Comparison of ENCODE assay signal across 12 cellular contexts in the genomic region with DNA sequence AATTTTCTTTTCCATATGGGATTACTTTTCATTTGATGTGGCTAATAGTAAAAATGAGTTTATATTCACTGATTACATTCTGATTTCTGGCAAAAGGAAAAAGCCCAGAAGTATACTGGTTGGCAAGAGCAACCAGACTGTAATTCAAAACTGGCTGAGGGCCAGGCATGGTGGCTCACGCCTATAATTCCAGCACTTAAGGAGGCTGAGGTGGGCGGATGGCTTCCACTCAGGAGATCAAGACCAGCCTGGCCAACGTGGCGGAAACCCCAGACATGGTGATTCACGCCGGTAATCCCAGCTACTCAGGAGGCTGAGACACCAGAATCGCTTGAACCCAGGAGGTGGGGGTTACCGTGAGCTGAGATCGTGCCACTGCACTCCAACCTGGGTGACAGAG. TPM values are rescaled to one million over a fixed set of nuclear protein-coding genes. Genes with fewer than 3 reads are reported as not detected.
DNase-seq lines count a peak whose midpoint lies in the region; ATAC-seq and TF ChIP-seq lines count a peak whose summit lies in the region.
"Had no signal": no experiment of that assay in that cellular context is flagged by ENCODE, and none has a peak within 500 bp of the region (broad histone marks: within the 10 kb centered on the region; RNA-seq: fewer than 3 reads in every experiment).

No MANE protein-coding gene starts in this region.

- no peak overlapping the region for H3K4me3 ChIP-seq in PC-3 (ENCODE audit: low read length)
- H3K4me3 ChIP-seq: A549 had no signal

- H3K27ac ChIP-seq in PC-3 (ENCODE audit: low read length) (no peak overlapping the region), epithelial cell of prostate (no peak overlapping the region)
- H3K27ac ChIP-seq: A549, brain microvascular endothelial cell had no signal

- peak; percentile 26 for DNase-seq in NCI-H345 (lab: John Stamatoyannopoulos, UW)
- DNase-seq in NCI-H345 treated with DMSO at 0.1 percent for 48 hours (lab: John Stamatoyannopoulos, UW; ENCODE audit: unreplicated experiment): no peak
- DNase-seq in PC-3: peak; percentile 37
- DNase-seq in epithelial cell of prostate (ENCODE audit: low read depth, low spot score): peak; percentile 48
- DNase-seq in stromal cell of bone marrow (ENCODE audit: low read depth): peak; percentile 35
- DNase-seq in effector CD4-positive, alpha-beta T cell: no peak
- DNase-seq: activated CD4-positive, alpha-beta T cell treated with anti-CD3 and anti-CD28 coated beads for 4 hours; brain microvascular endothelial cell; T-helper 1 cell had no signal

- CTCF ChIA-PET in PC-3 (lab: Charles Lee): no interaction called here

- H3K4me2 ChIP-seq in PC-3 (ENCODE audit: low read length): no peak overlapping the region
- H3K4me2 ChIP-seq: A549 had no signal

- no peaks in the 10 kb centered on the region for H3K36me3 ChIP-seq in PC-3 (ENCODE audit: low read depth, low read length)
- H3K36me3 ChIP-seq: brain microvascular endothelial cell had no signal

- H3K9me2 ChIP-seq in PC-3 (replicated peaks; ENCODE audit: low read length): no peaks in the 10 kb centered on the region

- H3K4me1 ChIP-seq in PC-3 (ENCODE audit: insufficient read depth, low read length): no peaks in the 10 kb centered on the region
- H3K4me1 ChIP-seq: A549 had no signal

- no peaks in the 10 kb centered on the region for H3K9me3 ChIP-seq in PC-3 (ENCODE audit: low read length)
- H3K9me3 ChIP-seq: A549 had no signal

- no peak overlapping the region for H2AFZ ChIP-seq in PC-3 (ENCODE audit: low read length)

- no peak overlapping the region for H3K9ac ChIP-seq in PC-3 (ENCODE audit: low read length)

- no peaks in the 10 kb centered on the region for H3F3A ChIP-seq in PC-3 (ENCODE audit: low read length, unreplicated experiment)

- POLR2A ChIA-PET in PC-3 (lab: Charles Lee; ENCODE audit: unreplicated experiment): no interaction called here

- intact Hi-C loops in PC-3 (cut with micrococcal nuclease): no loop called here

- no peaks in the 10 kb centered on the region for H3K27me3 ChIP-seq in PC-3 (ENCODE audit: low read length)
- H3K27me3 ChIP-seq: brain microvascular endothelial cell had no signal

- no peak for TF ChIP-seq CTCF in PC-3 (conservative IDR thresholded peaks at IDR 0.05; ENCODE audit: low read depth, low read length)

- no peaks in the 10 kb centered on the region for H4K20me1 ChIP-seq in PC-3 (ENCODE audit: low read length)

- H3K79me2 ChIP-seq in PC-3 (ENCODE audit: low read length): no peaks in the 10 kb centered on the region

- BruUV-seq in PC-3 (replicated peaks; lab: Mats Ljungman, UMichigan): no TSS peak

- ATAC-seq in PC-3 (peak; percentile 56), GM18520 (IDR thresholded peaks at IDR 0.05; ENCODE audit: unreplicated experiment) (no peak), GM18909 (IDR thresholded peaks at IDR 0.05; ENCODE audit: poor library complexity, unreplicated experiment) (no peak)
- ATAC-seq: A549 had no signal

RNA-seq across cellular contexts. Expression of gene SYT11, which starts 14.5 kb away (rescaled TPM):
- 0.29 and 0.44 TPM in 2 replicates for total RNA-seq in PC-3 (2014; rRNA removed)

RNA-seq across cellular contexts. Expression of gene GON4L, which starts 16.8 kb away (rescaled TPM):
- 31.2 and 43.9 TPM in 2 replicates for total RNA-seq in PC-3 (2014; rRNA removed)

RNA-seq across cellular contexts. Expression of gene RIT1, which starts 37.3 kb away (rescaled TPM):
- 14.7 and 18.8 TPM in 2 replicates for total RNA-seq in PC-3 (2014; rRNA removed)

Comparison
In these comparisons a context has a peak if more than half of its experiments do, and no peak if none do; other contexts are left out.
1. DNase-seq: peak in NCI-H345 (single experiment), PC-3 (single experiment), epithelial cell of prostate (single experiment) and stromal cell of bone marrow (single experiment); none in NCI-H345 treated with DMSO at 0.1 percent for 48 hours (single experiment) and effector CD4-positive, alpha-beta T cell (single experiment).